In the genomic region with DNA sequence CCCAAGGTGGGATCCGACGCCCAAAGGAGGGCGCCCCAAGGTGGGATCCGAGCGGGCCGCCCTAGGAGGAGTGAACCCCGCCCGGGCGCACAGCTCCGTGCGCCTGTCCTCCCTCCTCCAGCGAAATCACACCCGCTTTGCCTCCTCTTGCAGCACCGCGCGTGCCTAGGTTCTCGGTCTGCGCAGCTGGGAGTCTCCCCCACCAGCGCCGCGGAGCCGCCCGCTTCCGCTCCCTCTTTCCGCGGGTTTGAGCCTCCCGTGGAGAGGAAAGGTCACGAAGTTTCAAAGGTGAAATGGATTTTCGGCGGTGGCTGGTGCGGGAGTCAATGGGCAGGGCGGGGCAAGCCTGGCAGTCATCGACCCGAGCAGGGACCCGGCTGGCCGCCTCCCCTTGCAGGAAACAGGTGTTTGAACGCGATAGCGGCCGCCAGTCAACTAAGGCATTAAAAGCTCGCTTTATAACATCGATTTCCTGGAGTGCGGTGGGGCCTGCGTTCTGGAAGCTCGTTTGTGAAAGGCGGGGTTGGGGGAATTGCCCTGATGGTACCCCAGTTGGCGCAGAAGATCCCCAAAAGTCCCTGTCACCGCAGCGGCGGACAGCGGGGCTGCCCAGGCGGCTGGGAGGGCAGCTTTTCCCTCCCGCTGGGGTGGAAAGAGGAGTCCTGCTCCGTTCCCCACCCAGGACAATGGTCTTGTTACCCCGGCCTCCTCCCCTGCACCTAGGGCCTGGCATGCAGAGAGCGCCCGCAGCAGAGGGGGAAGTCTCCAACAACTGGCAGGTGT, we compare ENCODE assay signal across 17 cellular contexts. TPM values are rescaled to one million over a fixed set of nuclear protein-coding genes. Genes with fewer than 3 reads are reported as not detected.
DNase-seq lines count a peak whose midpoint lies in the region; ATAC-seq lines count a peak whose summit lies in the region.
"Had no signal": no experiment of that assay in that cellular context is flagged by ENCODE, and none has a peak within 500 bp of the region (broad histone marks: within the 10 kb centered on the region; RNA-seq: fewer than 3 reads in every experiment).

No MANE protein-coding gene starts in this region.

- peaks cover 100% of the 10 kb centered on the region for H3K27me3 ChIP-seq in ectodermal cell (ENCODE audit: control insufficient read depth, insufficient read depth, low read length, poor library complexity, severe bottlenecking)
- peaks cover 44 to 96% (median 95%) of the 10 kb centered on the region in 3 experiments for H3K27me3 ChIP-seq in neuronal stem cell (ENCODE audit: control insufficient read depth in 3 of 3, insufficient read depth in 3 of 3, low read depth in 1 of 3, low read length in 3 of 3)

- no peak overlapping the region for H4K8ac ChIP-seq in neuronal stem cell (ENCODE audit: low read depth, low read length)

- no peak for ATAC-seq in GM18520 (IDR thresholded peaks at IDR 0.05; ENCODE audit: unreplicated experiment)
- ATAC-seq: activated naive CD8-positive, alpha-beta T cell treated with anti-CD3 and anti-CD28 coated beads, Interleukin-2, amount 50 U/mL, for 24 hours; CD8-positive, alpha-beta T cell had no signal

- peak overlapping the region; percentile 85 for H3K18ac ChIP-seq in neuronal stem cell (ENCODE audit: low read length)

- DNase-seq in NCI-H1417 (lab: John Stamatoyannopoulos, UW): peak; percentile 64 to 81 (median 71)
- no peak for DNase-seq in NCI-H1417 treated with DMSO at 0.1 percent for 48 hours (lab: John Stamatoyannopoulos, UW)
- peak; percentile 70 for DNase-seq in NCI-H1092 (lab: John Stamatoyannopoulos, UW)
- no peak for DNase-seq in neuronal stem cell (ENCODE audit: low spot score)
- DNase-seq in NCI-H524 treated with DMSO at 0.1 percent for 48 hours (lab: John Stamatoyannopoulos, UW): no peak
- no peak for DNase-seq in AG08396 (ENCODE audit: low spot score)
- DNase-seq: 8988T; activated B cell treated with CpG ODN at 0.5 μM for 24 hours; activated naive CD8-positive, alpha-beta T cell treated with anti-CD3 and anti-CD28 coated beads, Interleukin-2, amount 50 U/mL, for 24 hours; CD8-positive, alpha-beta T cell; Karpas-422; NCI-H1930; SW 1271 had no signal

- H3K9me3 ChIP-seq in ectodermal cell (ENCODE audit: control insufficient read depth, low read length) (no peaks in the 10 kb centered on the region), neuronal stem cell (replicated peaks in 1 of 2; ENCODE audit: control insufficient read depth in 2 of 2, insufficient read depth in 1 of 2, low read depth in 1 of 2, low read length in 2 of 2) (peaks cover 0 to 6% of the 10 kb centered on the region in 2 donors)
- H3K9me3 ChIP-seq: neutrophil had no signal

- peak overlapping the region; percentile 33 for H2BK15ac ChIP-seq in neuronal stem cell (ENCODE audit: low read length)

- H2AFZ ChIP-seq in neuronal stem cell (ENCODE audit: low read length): peak overlapping the region; percentile 83

- H2AK5ac ChIP-seq in neuronal stem cell (ENCODE audit: low read depth, low read length): peak overlapping the region; percentile 91

- no peak overlapping the region for H3K14ac ChIP-seq in neuronal stem cell (ENCODE audit: low read length)

- peak overlapping the region; percentile 32 for H3K23ac ChIP-seq in neuronal stem cell (ENCODE audit: low read depth, low read length, poor library complexity)

- peak overlapping the region; percentile 72 for H3K4me2 ChIP-seq in neuronal stem cell (ENCODE audit: insufficient read depth, low read length, poor library complexity, severe bottlenecking)

- WGBS in ectodermal cell, 2 experiments: 1% methylated on average over 57 of the region's 57 CpGs
- no CpG with 5 or more reads among the region's 57 CpGs for WGBS in neuronal stem cell (ENCODE audit: extremely low coverage in 2 of 2, insufficient read length in 2 of 2, insufficient replicate concordance in 1 of 2), 2 donors

- no peak overlapping the region for H4K91ac ChIP-seq in neuronal stem cell (ENCODE audit: low read depth, low read length, poor library complexity)

- H3K4me3 ChIP-seq in ectodermal cell (ENCODE audit: insufficient read depth, low read depth, low read length) (peak overlapping the region; percentile 7), neuronal stem cell (ENCODE audit: low read length in 2 of 2) (peak overlapping the region; percentile 41 to 43)
- H3K4me3 ChIP-seq: skin epidermis had no signal

- no peaks in the 10 kb centered on the region for H3K79me1 ChIP-seq in neuronal stem cell (ENCODE audit: low read depth, low read length)

- H3K4me1 ChIP-seq in ectodermal cell (ENCODE audit: control insufficient read depth, insufficient read depth, low read length) (peaks cover 59% of the 10 kb centered on the region), neuronal stem cell (ENCODE audit: control insufficient read depth in 2 of 2, insufficient read depth in 1 of 2, low read depth in 1 of 2, low read length in 2 of 2) (peaks cover 29 to 31% of the 10 kb centered on the region in 2 donors)

- no peak overlapping the region for H2BK5ac ChIP-seq in neuronal stem cell (ENCODE audit: low read length)

- no peak overlapping the region for H2BK120ac ChIP-seq in neuronal stem cell (ENCODE audit: low read depth, low read length)

- H2BK12ac ChIP-seq in neuronal stem cell (ENCODE audit: low read length): no peak overlapping the region

- no peaks in the 10 kb centered on the region for H3K36me3 ChIP-seq in ectodermal cell (ENCODE audit: control insufficient read depth, insufficient read depth, low read length)
- H3K36me3 ChIP-seq in neuronal stem cell (replicated peaks in 1 of 2; ENCODE audit: control insufficient read depth in 2 of 2, insufficient read depth in 2 of 2, low read length in 2 of 2): no peaks in the 10 kb centered on the region
- H3K36me3 ChIP-seq: neutrophil had no signal

- no peak overlapping the region for H3K27ac ChIP-seq in ectodermal cell (ENCODE audit: insufficient read depth, low read depth, low read length, poor library complexity, severe bottlenecking)
- no peak overlapping the region for H3K27ac ChIP-seq in neuronal stem cell (replicated peaks; ENCODE audit: low read length)
- H3K27ac ChIP-seq: neutrophil, skin epidermis had no signal

- no peak overlapping the region for H3K4ac ChIP-seq in neuronal stem cell (ENCODE audit: low read length)

- peak overlapping the region; percentile 44 for H3K9ac ChIP-seq in neuronal stem cell (ENCODE audit: low read depth, low read length, poor library complexity)

RNA-seq across cellular contexts. Expression of a gene that starts 9.0 kb away (rescaled TPM):
- 48.3 TPM for polyA plus RNA-seq in ectodermal cell (2013, experiment 1 of 4)
- polyA plus RNA-seq in ectodermal cell (2013, experiment 2 of 4): 50.4 TPM
- 44.7 TPM for polyA plus RNA-seq in ectodermal cell (2013, experiment 3 of 4)
- 48.0 TPM for polyA plus RNA-seq in ectodermal cell (2013, experiment 4 of 4)
- polyA plus RNA-seq in neuronal stem cell (2013, experiment 1 of 2): 12.8 TPM
- 14.4 TPM for polyA plus RNA-seq in neuronal stem cell (2013, experiment 2 of 2)

Comparison
In these comparisons a context has a peak if more than half of its experiments do, and no peak if none do; other contexts are left out.
1. DNase-seq: peak in NCI-H1417 (3 of 3) and NCI-H1092 (single experiment); none in NCI-H1417 treated with DMSO at 0.1 percent for 48 hours (single experiment), neuronal stem cell (single experiment), NCI-H524 treated with DMSO at 0.1 percent for 48 hours (single experiment) and AG08396 (single experiment).